Comparison of ENCODE assay signal across 8 cellular contexts in genomic region chr2:168890006-168890782, GRCh38. TPM values are rescaled to one million over a fixed set of nuclear protein-coding genes. Genes with fewer than 3 reads are reported as not detected.
A peak's percentile ranks its signal among the peaks of the same experiment; 100 is the strongest.
DNase-seq lines count a peak whose midpoint lies in the region; TF ChIP-seq lines count a peak whose summit lies in the region.

A gene with protein sequence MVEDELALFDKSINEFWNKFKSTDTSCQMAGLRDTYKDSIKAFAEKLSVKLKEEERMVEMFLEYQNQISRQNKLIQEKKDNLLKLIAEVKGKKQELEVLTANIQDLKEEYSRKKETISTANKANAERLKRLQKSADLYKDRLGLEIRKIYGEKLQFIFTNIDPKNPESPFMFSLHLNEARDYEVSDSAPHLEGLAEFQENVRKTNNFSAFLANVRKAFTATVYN (minus strand): TSS chr2:168890430. CDS start chr2:168889519, 911 bp downstream.

- peaks cover 3% of the 10 kb centered on the region for H3K23me2 ChIP-seq in H9 (ENCODE audit: insufficient read length, low read depth, low read length, poor library complexity, severe bottlenecking)

- H3K4me1 Mint-ChIP-seq in H9 (peaks cover 7 to 12% of the 10 kb centered on the region in 2 experiments), neural crest cell (peaks cover 24% of the 10 kb centered on the region)

- H3K79me1 ChIP-seq in H9 (ENCODE audit: insufficient read depth, low read depth, low read length, poor library complexity, severe bottlenecking): no peaks in the 10 kb centered on the region

- no peak within 1 kb of the TSS for H2BK20ac ChIP-seq in H9 (ENCODE audit: low read depth, low read length, poor library complexity, severe bottlenecking)

- H3K27ac Mint-ChIP-seq in H9: peak within 1 kb of the TSS in 2 of 3 experiments; percentile 98 to 99; a peak in 5 of 7 replicates
- H3K27ac Mint-ChIP-seq in neural crest cell (ENCODE audit: unreplicated experiment): peak within 1 kb of the TSS; percentile 93

- no peak for TF ChIP-seq POLR2A in stomach (IDR thresholded peaks at IDR 0.05)

- no peak within 1 kb of the TSS for H4K5ac ChIP-seq in H9 (ENCODE audit: insufficient read length, low read depth, low read length)

- 0 out of 2 replicates have a peak within 1 kb of the TSS, but pooled peaks have one; percentile 23 for H3K14ac ChIP-seq in H9 (ENCODE audit: insufficient read depth, low read length)

- peak within 1 kb of the TSS; percentile 63 for H2AFZ ChIP-seq in H9 (ENCODE audit: low read length)

- H3K4me3 ChIP-seq in foreskin fibroblast (ENCODE audit: low read depth in 1 of 2, low read length in 2 of 2) (peak within 1 kb of the TSS; percentile 66 to 78), stomach (peak within 1 kb of the TSS; percentile 48 to 70 (median 61))

- H3K27ac ChIP-seq in H9 (ENCODE audit: insufficient read length, low read depth, low read length) (no peak within 1 kb of the TSS), stomach (no peak within 1 kb of the TSS)

- in situ Hi-C loops in G401 (cut with HindIII; ENCODE audit: low sequenced_read_pairs): no loop called here

- H3T11ph ChIP-seq in H9 (ENCODE audit: low read length): no peak within 1 kb of the TSS

- peak within 1 kb of the TSS; percentile 78 for H3K9ac ChIP-seq in H9 (ENCODE audit: extremely low read depth, insufficient read length, low read length)

- H4K20me1 ChIP-seq in H9 (ENCODE audit: control insufficient read depth, insufficient read depth, insufficient read length): no peaks in the 10 kb centered on the region

- no peak within 1 kb of the TSS for H4K8ac ChIP-seq in H9 (replicated peaks; ENCODE audit: insufficient read length, low read depth, low read length)

- H2BK12ac ChIP-seq in H9 (ENCODE audit: insufficient read length, low read depth, low read length): no peak within 1 kb of the TSS

- H3K23ac ChIP-seq in H9 (ENCODE audit: insufficient read length, low read depth, low read length): no peak within 1 kb of the TSS

- H3K4me2 ChIP-seq in H9 (ENCODE audit: insufficient read depth, insufficient read length, low read length): peak within 1 kb of the TSS; percentile 95

- WGBS in H9 (ENCODE audit: extremely low coverage, insufficient read length, low lambda C conversion rate): no CpG with 5 or more reads among the region's 38 CpGs
- WGBS in stomach, 5 donors: 0 to 1% (median 1%) methylated on average over 38 of the region's 38 CpGs

- no peak within 1 kb of the TSS for H3K56ac ChIP-seq in H9 (ENCODE audit: insufficient read length, low read depth, low read length)

- no peaks in the 10 kb centered on the region for H3K27me3 ChIP-seq in H9 (ENCODE audit: insufficient read depth, low read length)
- no peaks in the 10 kb centered on the region for H3K27me3 ChIP-seq in stomach

- H3K4ac ChIP-seq in H9 (ENCODE audit: low read depth, low read length): no peak within 1 kb of the TSS

- no peak within 1 kb of the TSS for H4K91ac ChIP-seq in H9 (ENCODE audit: insufficient read length, low read depth, low read length)

- H3K79me2 ChIP-seq in H9 (ENCODE audit: insufficient read depth, low read length): no peaks in the 10 kb centered on the region

- H3K9me3 ChIP-seq in H9 (ENCODE audit: control insufficient read depth, low read depth, low read length) (no peaks in the 10 kb centered on the region), stomach (no peaks in the 10 kb centered on the region)

- H2BK120ac ChIP-seq in H9 (ENCODE audit: low read depth, low read length, poor library complexity, severe bottlenecking): no peak within 1 kb of the TSS

- H3K27me3 Mint-ChIP-seq in H9 (ENCODE audit: low read depth): peaks cover 13% of the 10 kb centered on the region
- peaks cover 5% of the 10 kb centered on the region for H3K27me3 Mint-ChIP-seq in neural crest cell (ENCODE audit: low read depth)

- no peak within 1 kb of the TSS for H2BK15ac ChIP-seq in H9 (ENCODE audit: low read depth, low read length)

- no peak; the same call in 2 of the 3 replicates for TF ChIP-seq CTCF in H9 (conservative IDR thresholded peaks at IDR 0.05)
- TF ChIP-seq CTCF in foreskin fibroblast (IDR thresholded peaks at IDR 0.05; ENCODE audit: low read depth, low read length): no peak
- TF ChIP-seq CTCF in neural crest cell (conservative IDR thresholded peaks at IDR 0.05): no peak
- peak in 5 of 7 experiments; percentile 6 to 21 (median 13) for TF ChIP-seq CTCF in stomach (IDR thresholded peaks at IDR 0.05)

- H3K9me3 Mint-ChIP-seq in H9: no peaks in the 10 kb centered on the region
- H3K9me3 Mint-ChIP-seq in neural crest cell: no peaks in the 10 kb centered on the region

- intact Hi-C loops in stomach (cut with DNase I; ENCODE audit: low total_unique reads): no loop called here

- peak within 1 kb of the TSS; percentile 98 to 99 for H3K4me3 Mint-ChIP-seq in H9
- H3K4me3 Mint-ChIP-seq in neural crest cell: peak within 1 kb of the TSS; percentile 96

- no peak within 1 kb of the TSS for H2AK5ac ChIP-seq in H9 (ENCODE audit: insufficient read length, low read length)

- no peak within 1 kb of the TSS for H3K18ac ChIP-seq in H9 (ENCODE audit: insufficient read length, low read depth, low read length)

- peaks cover 16 to 30% (median 28%) of the 10 kb centered on the region in 3 experiments; a peak in 6 of 7 replicates for H3K36me3 Mint-ChIP-seq in H9 (ENCODE audit: insufficient read depth in 1 of 3, low read depth in 3 of 3)
- H3K36me3 Mint-ChIP-seq in neural crest cell (ENCODE audit: low read depth): peaks cover 10% of the 10 kb centered on the region

- H3K4me1 ChIP-seq in H9 (ENCODE audit: insufficient read depth, low read length): no peaks in the 10 kb centered on the region
- H3K4me1 ChIP-seq in stomach: peaks cover 0 to 17% (median 12%) of the 10 kb centered on the region in 4 donors

- DNase-seq in G401 (ENCODE audit: low spot score): peak; percentile 85
- DNase-seq in H9: peak; percentile 94
- peak; percentile 93 for DNase-seq in M059J (ENCODE audit: low read depth)
- DNase-seq in SHP77 treated with DMSO at 0.1 percent for 48 hours (lab: John Stamatoyannopoulos, UW): peak; percentile 35
- peak; percentile 78 for DNase-seq in activated effector memory CD4-positive, alpha-beta T cell treated with Interleukin-2 at 50 U/mL for 16 hours
- DNase-seq in foreskin fibroblast: peak; percentile 80 to 94
- peak; percentile 86 for DNase-seq in neural crest cell (ENCODE audit: low read depth, low spot score)
- peak; percentile 86 for DNase-seq in stomach

- no peak for TF ChIP-seq EP300 in stomach (IDR thresholded peaks at IDR 0.05)

- no peaks in the 10 kb centered on the region for H3K36me3 ChIP-seq in stomach

- H2BK5ac ChIP-seq in H9 (ENCODE audit: insufficient read length, low read length): no peak within 1 kb of the TSS

RNA-seq across cellular contexts. Expression of the gene that starts here (rescaled TPM):
- 19.0 and 32.4 TPM in 2 replicates for total RNA-seq in G401 (2014; rRNA removed; shearing (Covaris generic))
- total RNA-seq in H9 (2021) (28.5 and 31.5 TPM in 2 replicates), neural crest cell (39.3 and 40.8 TPM in 2 replicates), stomach (1 to 10 TPM in 1 of 5 donors, under 1 TPM in 1, not detected in 3; 0.87 to 2.9 TPM)
- 17.8 and 27.3 TPM in 2 replicates for total RNA-seq in M059J (2014; rRNA removed; shearing (Covaris generic))
- polyA plus RNA-seq in stomach: 1 to 10 TPM; 2.6 to 4.7 (median 4.5) TPM

Comparison
In these comparisons a context has a peak if more than half of its experiments do, and no peak if none do; other contexts are left out.
1. DNase-seq: peak in every context shown above with its lines; median percentile 94 in H9; 93 in M059J; 87 in foreskin fibroblast; 86 in neural crest cell; 86 in stomach; 85 in G401; 78 in activated effector memory CD4-positive, alpha-beta T cell treated with Interleukin-2 at 50 U/mL for 16 hours; 35 in SHP77 treated with DMSO at 0.1 percent for 48 hours.
2. CTCF ChIP-seq: peak in stomach (5 of 7); none in H9 (single experiment), foreskin fibroblast (single experiment) and neural crest cell (single experiment).